25 cellular contexts compared by ENCODE assay signal in the genomic region with DNA sequence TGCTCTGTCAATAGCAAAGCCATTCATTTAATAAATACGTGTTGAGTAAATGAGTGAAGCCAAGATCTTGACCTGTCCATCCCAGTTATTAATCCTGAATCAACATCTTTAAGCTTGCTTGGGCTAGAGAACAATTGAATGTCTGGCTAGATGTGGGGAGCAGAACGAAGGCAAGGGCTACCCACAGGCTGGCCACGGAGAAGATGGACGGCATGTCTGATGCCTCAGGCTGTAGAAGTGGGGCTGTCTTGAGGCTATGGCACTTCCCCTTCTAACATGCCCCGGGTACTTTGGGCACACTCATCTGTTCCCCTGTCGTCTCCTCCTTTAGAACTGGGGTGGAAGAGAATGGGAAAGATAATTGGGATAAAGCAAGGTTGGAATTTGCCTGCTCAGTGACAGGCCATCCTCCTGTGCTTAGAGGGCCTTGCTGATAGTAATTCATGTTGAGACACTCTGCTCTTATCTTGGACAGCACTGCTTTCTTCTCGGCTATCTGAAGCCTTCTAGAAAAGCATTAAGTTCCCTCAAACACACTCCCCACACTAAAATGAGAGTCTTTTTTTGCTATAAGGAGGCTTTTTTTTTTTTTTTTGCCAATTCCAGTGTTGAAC.
"Had no signal": no experiment of that assay in that cellular context is flagged by ENCODE, and none has a peak within 500 bp of the region (broad histone marks: within the 10 kb centered on the region; RNA-seq: fewer than 3 reads in every experiment).

No MANE protein-coding gene starts in this region.

- H3K9me3 ChIP-seq: esophagus muscularis mucosa, heart left ventricle, uterus had no signal

- DNase-seq: activated CD4-positive, alpha-beta memory T cell treated with anti-CD3 and anti-CD28 coated beads, Interleukin-2, amount 10 ng/mL, durations not matched to agents 7 days and 5 days; activated CD4-positive, alpha-beta T cell treated with anti-CD3 and anti-CD28 coated beads for 1 hour; activated CD4-positive, alpha-beta T cell treated with anti-CD3 and anti-CD28 coated beads, Interleukin-2, amount 10 ng/mL, durations not matched to agents 7 days and 5 days; activated naive CD8-positive, alpha-beta T cell treated with anti-CD3 and anti-CD28 coated beads, Interleukin-2, amount 50 U/mL, for 24 hours; activated T-cell treated with anti-CD3 and anti-CD28 coated beads, Interleukin-2, amount 50 U/mL, for 4 hours; amygdala; central memory CD4-positive, alpha-beta T cell; foreskin keratinocyte; heart left ventricle; hypothalamus; immature natural killer cell; kidney; left colon; natural killer cell; stimulated activated CD4-positive, alpha-beta T cell treated with anti-CD3 and anti-CD28 coated beads, Interleukin-4, amount 100 ng/mL, for 24 hours; uterus had no signal

- H3K4me1 Mint-ChIP-seq: activated CD4-positive, alpha-beta memory T cell treated with anti-CD3 and anti-CD28 coated beads, Interleukin-2, amount 10 ng/mL, durations not matched to agents 7 days and 5 days; activated CD4-positive, alpha-beta T cell treated with anti-CD3 and anti-CD28 coated beads, Interleukin-2, amount 10 ng/mL, durations not matched to agents 7 days and 5 days; activated naive CD4-positive, alpha-beta T cell treated with anti-CD3 and anti-CD28 coated beads, Interleukin-2, amount 50 U/mL, for 24 hours; activated naive CD8-positive, alpha-beta T cell treated with anti-CD3 and anti-CD28 coated beads, Interleukin-2, amount 50 U/mL, for 24 hours; natural killer cell; stimulated activated effector memory CD8-positive, alpha-beta T cell treated with anti-CD3 and anti-CD28 coated beads, Interleukin-12 subunit alpha, Interleukin-12 subunit beta, amount 100 ng/mL, for 72 hours had no signal

- H3K9me3 Mint-ChIP-seq: activated CD4-positive, alpha-beta memory T cell treated with anti-CD3 and anti-CD28 coated beads, Interleukin-2, amount 10 ng/mL, durations not matched to agents 7 days and 5 days; activated CD4-positive, alpha-beta T cell treated with anti-CD3 and anti-CD28 coated beads, Interleukin-2, amount 10 ng/mL, durations not matched to agents 7 days and 5 days; activated naive CD4-positive, alpha-beta T cell treated with anti-CD3 and anti-CD28 coated beads, Interleukin-2, amount 50 U/mL, for 24 hours; activated naive CD8-positive, alpha-beta T cell treated with anti-CD3 and anti-CD28 coated beads, Interleukin-2, amount 50 U/mL, for 24 hours; activated T-cell treated with anti-CD3 and anti-CD28 coated beads, Interleukin-2, amount 50 U/mL, for 4 hours; activated T-helper 2 cell treated with anti-CD3 and anti-CD28 coated beads, Interferon-gamma antibody, Interleukin-2, Interleukin-4, amounts not matched to agents 10 μg/mL and 5 μg/mL and 100 μg/mL, durations not matched to agents 14 hours and 24 hours and 36 hours; immature natural killer cell; natural killer cell; stimulated activated effector memory CD8-positive, alpha-beta T cell treated with anti-CD3 and anti-CD28 coated beads, Interleukin-12 subunit alpha, Interleukin-12 subunit beta, amount 100 ng/mL, for 72 hours; stimulated activated naive CD8-positive, alpha-beta T cell treated with anti-CD3 and anti-CD28 coated beads, Interleukin-15, Interleukin-2, amounts not matched to agents 100 ng/mL and 50 ng/mL, for 24 hours; type B pancreatic cell had no signal

- H3K27me3 Mint-ChIP-seq: activated CD4-positive, alpha-beta memory T cell treated with anti-CD3 and anti-CD28 coated beads, Interleukin-2, amount 10 ng/mL, durations not matched to agents 7 days and 5 days; activated CD4-positive, alpha-beta T cell treated with anti-CD3 and anti-CD28 coated beads, Interleukin-2, amount 10 ng/mL, durations not matched to agents 7 days and 5 days; activated naive CD4-positive, alpha-beta T cell treated with anti-CD3 and anti-CD28 coated beads, Interleukin-2, amount 50 U/mL, for 24 hours; progenitor cell of endocrine pancreas; type B pancreatic cell had no signal

- H3K36me3 ChIP-seq: esophagus muscularis mucosa, heart left ventricle, uterus had no signal

- H3K27ac Mint-ChIP-seq: activated CD4-positive, alpha-beta memory T cell treated with anti-CD3 and anti-CD28 coated beads, Interleukin-2, amount 10 ng/mL, durations not matched to agents 7 days and 5 days; activated CD4-positive, alpha-beta T cell treated with anti-CD3 and anti-CD28 coated beads, Interleukin-2, amount 10 ng/mL, durations not matched to agents 7 days and 5 days; activated naive CD4-positive, alpha-beta T cell treated with anti-CD3 and anti-CD28 coated beads, Interleukin-2, amount 50 U/mL, for 24 hours; activated naive CD8-positive, alpha-beta T cell treated with anti-CD3 and anti-CD28 coated beads, Interleukin-2, amount 50 U/mL, for 24 hours; activated T-helper 2 cell treated with anti-CD3 and anti-CD28 coated beads, Interferon-gamma antibody, Interleukin-2, Interleukin-4, amounts not matched to agents 10 μg/mL and 5 μg/mL and 100 μg/mL, durations not matched to agents 14 hours and 24 hours and 36 hours; immature natural killer cell; natural killer cell; progenitor cell of endocrine pancreas; stimulated activated effector memory CD8-positive, alpha-beta T cell treated with anti-CD3 and anti-CD28 coated beads, Interleukin-12 subunit alpha, Interleukin-12 subunit beta, amount 100 ng/mL, for 72 hours; stimulated activated naive CD8-positive, alpha-beta T cell treated with anti-CD3 and anti-CD28 coated beads, Interleukin-15, Interleukin-2, amounts not matched to agents 100 ng/mL and 50 ng/mL, for 24 hours; type B pancreatic cell; WTC11 had no signal

- H3K27me3 ChIP-seq: esophagus muscularis mucosa, foreskin keratinocyte, heart left ventricle, uterus had no signal

- H3K27ac ChIP-seq: esophagus muscularis mucosa, foreskin keratinocyte, heart left ventricle, skin epidermis, uterus had no signal

- H3K4me3 ChIP-seq: esophagus muscularis mucosa, heart left ventricle, skin epidermis, uterus had no signal

- ATAC-seq: activated naive CD8-positive, alpha-beta T cell treated with anti-CD3 and anti-CD28 coated beads, Interleukin-2, amount 50 U/mL, for 24 hours; activated T-cell treated with anti-CD3 and anti-CD28 coated beads, Interleukin-2, amount 50 U/mL, for 4 hours; foreskin keratinocyte; heart left ventricle; natural killer cell; stimulated activated effector memory CD8-positive, alpha-beta T cell treated with anti-CD3 and anti-CD28 coated beads, Interleukin-12 subunit alpha, Interleukin-12 subunit beta, amount 100 ng/mL, for 72 hours; WTC11 had no signal

- H3K36me3 Mint-ChIP-seq: activated naive CD4-positive, alpha-beta T cell treated with anti-CD3 and anti-CD28 coated beads, Interleukin-2, amount 50 U/mL, for 24 hours; immature natural killer cell; natural killer cell; stimulated activated effector memory CD8-positive, alpha-beta T cell treated with anti-CD3 and anti-CD28 coated beads, Interleukin-12 subunit alpha, Interleukin-12 subunit beta, amount 100 ng/mL, for 72 hours; type B pancreatic cell had no signal

- H3K4me3 Mint-ChIP-seq: activated CD4-positive, alpha-beta memory T cell treated with anti-CD3 and anti-CD28 coated beads, Interleukin-2, amount 10 ng/mL, durations not matched to agents 7 days and 5 days; activated CD4-positive, alpha-beta T cell treated with anti-CD3 and anti-CD28 coated beads, Interleukin-2, amount 10 ng/mL, durations not matched to agents 7 days and 5 days; activated naive CD4-positive, alpha-beta T cell treated with anti-CD3 and anti-CD28 coated beads, Interleukin-2, amount 50 U/mL, for 24 hours; activated naive CD8-positive, alpha-beta T cell treated with anti-CD3 and anti-CD28 coated beads, Interleukin-2, amount 50 U/mL, for 24 hours; activated T-cell treated with anti-CD3 and anti-CD28 coated beads, Interleukin-2, amount 50 U/mL, for 4 hours; immature natural killer cell; natural killer cell; stimulated activated effector memory CD8-positive, alpha-beta T cell treated with anti-CD3 and anti-CD28 coated beads, Interleukin-12 subunit alpha, Interleukin-12 subunit beta, amount 100 ng/mL, for 72 hours; stimulated activated naive CD8-positive, alpha-beta T cell treated with anti-CD3 and anti-CD28 coated beads, Interleukin-15, Interleukin-2, amounts not matched to agents 100 ng/mL and 50 ng/mL, for 24 hours; type B pancreatic cell; WTC11 had no signal

- H3K4me1 ChIP-seq: foreskin keratinocyte, uterus had no signal
